ENCODE assay signal across 8 cellular contexts in the genomic region with DNA sequence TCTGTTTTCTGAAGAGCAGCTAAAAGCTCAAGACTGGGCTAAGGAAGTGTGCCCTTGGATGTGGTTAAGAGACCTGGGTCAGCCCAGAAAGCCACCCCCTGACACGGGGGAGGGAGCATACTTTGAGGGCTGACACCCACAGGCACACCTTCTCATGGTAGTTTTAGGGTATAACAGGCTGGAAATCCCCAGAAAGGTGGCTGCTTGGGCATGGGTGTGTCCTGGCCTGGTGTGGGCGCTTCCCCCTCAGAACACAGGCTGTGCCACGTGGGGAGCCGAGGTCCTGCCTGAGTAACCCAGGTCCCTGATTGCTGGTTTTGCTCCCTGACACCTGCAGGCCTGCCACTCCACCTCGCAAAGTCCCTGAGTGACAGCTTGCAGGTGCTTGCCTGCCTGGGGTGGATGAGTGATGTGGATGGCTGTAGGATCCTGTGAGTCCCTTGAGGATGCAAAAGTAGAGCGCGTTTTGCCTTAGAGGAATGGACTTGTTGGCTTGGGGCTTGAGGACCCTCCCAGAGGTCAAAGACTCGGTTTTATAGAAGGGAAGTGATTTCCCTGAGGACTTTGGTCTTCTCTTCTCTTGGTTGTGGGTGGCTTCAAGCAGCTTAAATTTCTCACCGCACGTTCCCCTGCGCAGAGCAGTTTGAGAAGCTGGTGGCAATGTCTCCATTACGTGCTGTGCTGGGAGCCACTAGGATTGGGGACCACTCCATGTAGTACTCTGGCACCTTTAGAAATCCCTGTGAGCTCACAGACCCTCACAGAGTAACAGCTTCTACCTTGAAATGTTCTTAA.
DNase-seq lines count a peak whose midpoint lies in the region; ATAC-seq, FAIRE-seq and TF ChIP-seq lines count a peak whose summit lies in the region.

No MANE protein-coding gene starts in this region.

- H3K4me3 Mint-ChIP-seq in natural killer cell: peak overlapping the region; percentile 2

- no peaks in the 10 kb centered on the region for H3K9me3 Mint-ChIP-seq in natural killer cell

- peaks cover 15 to 20% of the 10 kb centered on the region in 2 donors for H3K4me1 Mint-ChIP-seq in natural killer cell

- ATAC-seq in GM19395 (IDR thresholded peaks at IDR 0.05; ENCODE audit: unreplicated experiment): peak; percentile 70
- ATAC-seq in HG03439 (IDR thresholded peaks at IDR 0.05; ENCODE audit: unreplicated experiment): peak; percentile 59
- ATAC-seq in natural killer cell: peak; percentile 90 to 94 (median 90)

- no peak for TF ChIP-seq CTCF in natural killer cell (IDR thresholded peaks at IDR 0.05)

- H3K27ac Mint-ChIP-seq in natural killer cell: peak overlapping the region in 1 of 2 donors; percentile 81

- FAIRE-seq in small intestine (lab: Jason Lieb, UNC): no peak

- peaks cover 7% of the 10 kb centered on the region for H3K36me3 Mint-ChIP-seq in natural killer cell

- DNase-seq in activated T-cell treated with anti-CD3 and anti-CD28 coated beads for 48 hours (ENCODE audit: low read depth) (peak; percentile 5), natural killer cell (peak; percentile 39), NCI-H446 (lab: John Stamatoyannopoulos, UW) (no peak), small intestine (no peak), KG1 (lab: John Stamatoyannopoulos, UW) (no peak), HuH-7.5 (ENCODE audit: low spot score) (no peak)

- peaks cover 34 to 41% of the 10 kb centered on the region in 2 donors for H3K36me3 ChIP-seq in small intestine (ENCODE audit: control insufficient read depth in 2 of 2, insufficient read depth in 2 of 2, low read length in 2 of 2)

- WGBS in small intestine, 3 donors: 48 to 62% (median 60%) methylated on average over 12 of the region's 12 CpGs

- intact Hi-C loops in natural killer cell (cut with micrococcal nuclease): loop anchor here (1.0 kb wide), 1 partner anchor 81 kb away; no protein-coding TSS in a partner anchor

- no peaks in the 10 kb centered on the region for H3K9me3 ChIP-seq in small intestine (ENCODE audit: control insufficient read depth, low read depth)

- H3K27me3 Mint-ChIP-seq in natural killer cell (ENCODE audit: low read depth in 2 of 2): no peaks in the 10 kb centered on the region

- no peaks in the 10 kb centered on the region for H3K27me3 ChIP-seq in small intestine (ENCODE audit: control insufficient read depth in 2 of 2, insufficient read depth in 2 of 2, low read length in 2 of 2)

- no peak overlapping the region for H3K27ac ChIP-seq in small intestine (ENCODE audit: low read depth in 1 of 2, low read length in 1 of 2)

- H3K4me1 ChIP-seq in small intestine (ENCODE audit: control insufficient read depth in 2 of 2, insufficient read depth in 1 of 2, low read depth in 1 of 2, low read length in 1 of 2): no peaks in the 10 kb centered on the region

- no peak overlapping the region for H3K4me3 ChIP-seq in small intestine (ENCODE audit: low read depth in 1 of 2, low read length in 2 of 2)

Comparison
In these comparisons a context has a peak if more than half of its experiments do, and no peak if none do; other contexts are left out.
1. DNase-seq: peak in activated T-cell treated with anti-CD3 and anti-CD28 coated beads for 48 hours (single experiment) and natural killer cell (single experiment); none in NCI-H446 (0 of 2), small intestine (single experiment), KG1 (single experiment) and HuH-7.5 (single experiment).
2. Peak in every context shown above with its lines, with median percentiles within 50 percentile points of each other: ATAC-seq.